ENCODE assay signal across 1 cellular context in genomic region chr9:78393932-78394331, GRCh38.
TF ChIP-seq lines count a peak whose summit lies in the region.

No MANE protein-coding gene starts in this region.

TF ChIP-seq in GM23338, 12 proteins besides CTCF, POLR2A, EP300 and RAD21 (continued from another document):
- TF ChIP-seq ZNF462 (CRISPR knock-in tag; IDR thresholded peaks at IDR 0.05): 0 out of 2 replicates have a peak, but pooled peaks have one; percentile 22
- TF ChIP-seq ZNF331 (CRISPR knock-in tag; IDR thresholded peaks at IDR 0.05; ENCODE audit: low read depth): no peak
